Comparison of ENCODE assay signal across 17 cellular contexts in genomic region chr17:33511670-33512069, GRCh38.
"Had no signal": no experiment of that assay in that cellular context is flagged by ENCODE, and none has a peak within 500 bp of the region (broad histone marks: within the 10 kb centered on the region; RNA-seq: fewer than 3 reads in every experiment).

No MANE protein-coding gene starts in this region.

- H3K9ac ChIP-seq: neural progenitor cell, parathyroid adenoma had no signal

- H3K4me3 Mint-ChIP-seq: activated naive CD4-positive, alpha-beta T cell treated with anti-CD3 and anti-CD28 coated beads for 36 hours; activated T-cell treated with anti-CD3 and anti-CD28 coated beads, Interleukin-2, amount 50 U/mL, for 72 hours; neural progenitor cell; T-cell had no signal

- H3K27ac ChIP-seq: body of pancreas, gastrocnemius medialis, neural progenitor cell, parathyroid adenoma, tibial artery, vagina had no signal

- H3K27ac Mint-ChIP-seq: activated naive CD4-positive, alpha-beta T cell treated with anti-CD3 and anti-CD28 coated beads for 36 hours; activated T-cell treated with anti-CD3 and anti-CD28 coated beads, Interleukin-2, amount 50 U/mL, for 72 hours; T-cell had no signal

- DNase-seq: activated CD4-positive, alpha-beta T cell treated with anti-CD3 and anti-CD28 coated beads, Interleukin-2, amount 50 U/mL, for 1 hour; activated naive CD4-positive, alpha-beta T cell treated with anti-CD3 and anti-CD28 coated beads for 36 hours; body of pancreas; central memory CD4-positive, alpha-beta T cell; cortex of kidney; effector CD8-positive, alpha-beta T cell; gastrocnemius medialis; left ventricle myocardium superior; mesendoderm; retina; small intestine; T-cell; tibial artery had no signal

- H3K4me1 ChIP-seq: body of pancreas, gastrocnemius medialis, neural progenitor cell, parathyroid adenoma, tibial artery, vagina had no signal

- H3K4me3 ChIP-seq: body of pancreas, gastrocnemius medialis, neural progenitor cell, tibial artery, vagina had no signal

- ATAC-seq: body of pancreas, gastrocnemius medialis, left ventricle myocardium superior, T-cell had no signal

- H3K36me3 ChIP-seq: gastrocnemius medialis, neural progenitor cell, tibial artery, vagina had no signal

- H3K79me2 ChIP-seq: parathyroid adenoma had no signal

- H3K9me3 ChIP-seq: body of pancreas, gastrocnemius medialis, tibial artery, vagina had no signal

- H3K4me2 ChIP-seq: neural progenitor cell had no signal

- H2AFZ ChIP-seq: neural progenitor cell, parathyroid adenoma had no signal

- H3K36me3 Mint-ChIP-seq: neural progenitor cell, T-cell had no signal

- H3K9me3 Mint-ChIP-seq: activated T-cell treated with anti-CD3 and anti-CD28 coated beads, Interleukin-2, amount 50 U/mL, for 72 hours had no signal

- H3K27me3 ChIP-seq: body of pancreas, gastrocnemius medialis, neural progenitor cell, vagina had no signal
